Comparison of ENCODE assay signal across 8 cellular contexts in genomic region chr18:35345460-35345921, GRCh38. TPM values are rescaled to one million over a fixed set of nuclear protein-coding genes. Genes with fewer than 3 reads are reported as not detected.
DNase-seq lines count a peak whose midpoint lies in the region; ATAC-seq and TF ChIP-seq lines count a peak whose summit lies in the region.

No MANE protein-coding gene starts in this region.

- H3K36me3 ChIP-seq in PC-9 (ENCODE audit: low read depth): peaks cover 4% of the 10 kb centered on the region; the same call in 1 of the 2 replicates

- no peak overlapping the region for H3K27ac Mint-ChIP-seq in activated naive CD4-positive, alpha-beta T cell treated with anti-CD3 and anti-CD28 coated beads, Interleukin-2, amount 10 ng/mL, durations not matched to agents 7 days and 5 days
- H3K27ac Mint-ChIP-seq in effector memory CD8-positive, alpha-beta T cell: peak overlapping the region; percentile 96 to 98
- peak overlapping the region; percentile 99 for H3K27ac Mint-ChIP-seq in neural crest cell (ENCODE audit: unreplicated experiment)

- peaks cover 43% of the 10 kb centered on the region for H3K79me2 ChIP-seq in PC-9 (ENCODE audit: low read depth)

- no peaks in the 10 kb centered on the region for H3K27me3 ChIP-seq in PC-9 (ENCODE audit: insufficient read depth, low read depth)

- no peaks in the 10 kb centered on the region for H3K9me3 ChIP-seq in PC-9 (ENCODE audit: insufficient read depth, low read depth)

- H3K4me1 Mint-ChIP-seq in activated naive CD4-positive, alpha-beta T cell treated with anti-CD3 and anti-CD28 coated beads, Interleukin-2, amount 10 ng/mL, durations not matched to agents 7 days and 5 days: peaks cover 27% of the 10 kb centered on the region
- H3K4me1 Mint-ChIP-seq in effector memory CD8-positive, alpha-beta T cell (ENCODE audit: low read depth in 2 of 2): peaks cover 22 to 29% of the 10 kb centered on the region in 2 donors
- peaks cover 36% of the 10 kb centered on the region for H3K4me1 Mint-ChIP-seq in neural crest cell

- H3K4me3 Mint-ChIP-seq in activated naive CD4-positive, alpha-beta T cell treated with anti-CD3 and anti-CD28 coated beads, Interleukin-2, amount 10 ng/mL, durations not matched to agents 7 days and 5 days: peak overlapping the region; percentile 88
- H3K4me3 Mint-ChIP-seq in effector memory CD8-positive, alpha-beta T cell: peak overlapping the region; percentile 95 to 97
- H3K4me3 Mint-ChIP-seq in neural crest cell: peak overlapping the region; percentile 100

- H3K27me3 Mint-ChIP-seq in activated naive CD4-positive, alpha-beta T cell treated with anti-CD3 and anti-CD28 coated beads, Interleukin-2, amount 10 ng/mL, durations not matched to agents 7 days and 5 days: no peaks in the 10 kb centered on the region
- H3K27me3 Mint-ChIP-seq in effector memory CD8-positive, alpha-beta T cell: no peaks in the 10 kb centered on the region
- H3K27me3 Mint-ChIP-seq in neural crest cell (ENCODE audit: low read depth): no peaks in the 10 kb centered on the region

- no TSS peak for BruUV-seq in PC-9 (replicated peaks; lab: Mats Ljungman, UMichigan)

- H3K4me1 ChIP-seq in PC-9 (replicated peaks; ENCODE audit: insufficient read depth): 0 out of 2 replicates have a peak, but pooled peaks cover 4% of the 10 kb centered on the region

- H3K4me2 ChIP-seq in PC-9: no peak overlapping the region

- no peak overlapping the region for H2AFZ ChIP-seq in PC-9

- peaks cover 28% of the 10 kb centered on the region for H4K20me1 ChIP-seq in PC-9 (ENCODE audit: insufficient read depth)

- DNase-seq in activated naive CD4-positive, alpha-beta T cell treated with anti-CD3 and anti-CD28 coated beads, Interleukin-2, amount 10 ng/mL, durations not matched to agents 7 days and 5 days: no peak
- DNase-seq in activated naive CD4-positive, alpha-beta T cell treated with anti-CD3 and anti-CD28 coated beads, Interleukin-2, amount 50 U/mL, for 16 hours: no peak
- DNase-seq in NCI-H69 (lab: John Stamatoyannopoulos, UW) (peak; percentile 83), neural crest cell (ENCODE audit: low read depth, low spot score) (no peak), PC-9 (no peak)
- no peak for DNase-seq in effector memory CD8-positive, alpha-beta T cell

- TF ChIP-seq CTCF in neural crest cell (conservative IDR thresholded peaks at IDR 0.05): no peak
- TF ChIP-seq CTCF in PC-9 (conservative IDR thresholded peaks at IDR 0.05): no peak

- CTCF ChIA-PET in activated naive CD4-positive, alpha-beta T cell treated with anti-CD3 and anti-CD28 coated beads, Interleukin-2, amount 10 ng/mL, durations not matched to agents 7 days and 5 days (lab: Charles Lee): interaction anchor here (1.2 to 1.5 kb wide), 2 partner anchors 10 to 41 kb away, joined by 3 to 6 read pairs; no protein-coding TSS in a partner anchor
- CTCF ChIA-PET in PC-9 (lab: Charles Lee): no interaction called here

- POLR2A ChIA-PET in PC-9 (lab: Charles Lee; ENCODE audit: unreplicated experiment): no interaction called here

- no peak for ATAC-seq in effector memory CD8-positive, alpha-beta T cell (replicated peaks)
- ATAC-seq in SK-N-SH treated with all-trans-retinoic acid at 6 μM for 48 hours (no peak), GM21390 (IDR thresholded peaks at IDR 0.05; ENCODE audit: unreplicated experiment) (no peak)

- no peaks in the 10 kb centered on the region for H3F3A ChIP-seq in PC-9 (ENCODE audit: insufficient read depth, low read depth)

- no peak overlapping the region for H3K4me3 ChIP-seq in PC-9

- intact Hi-C loops in PC-9 (cut with micrococcal nuclease; ENCODE audit: unreplicated experiment): loop anchor here (10.0 kb wide), 1 partner anchor 101 kb away; the partner anchor contains the start of gene ZNF397

- no peak overlapping the region for H3K27ac ChIP-seq in PC-9

- no peaks in the 10 kb centered on the region for H3K9me2 ChIP-seq in PC-9 (ENCODE audit: insufficient read depth)

- no peaks in the 10 kb centered on the region for H3K9me3 Mint-ChIP-seq in activated naive CD4-positive, alpha-beta T cell treated with anti-CD3 and anti-CD28 coated beads, Interleukin-2, amount 10 ng/mL, durations not matched to agents 7 days and 5 days
- H3K9me3 Mint-ChIP-seq in effector memory CD8-positive, alpha-beta T cell: no peaks in the 10 kb centered on the region
- H3K9me3 Mint-ChIP-seq in neural crest cell: no peaks in the 10 kb centered on the region

- H3K36me3 Mint-ChIP-seq in activated naive CD4-positive, alpha-beta T cell treated with anti-CD3 and anti-CD28 coated beads, Interleukin-2, amount 10 ng/mL, durations not matched to agents 7 days and 5 days: peaks cover 7% of the 10 kb centered on the region
- peaks cover 46% of the 10 kb centered on the region for H3K36me3 Mint-ChIP-seq in effector memory CD8-positive, alpha-beta T cell (ENCODE audit: insufficient read depth)
- H3K36me3 Mint-ChIP-seq in neural crest cell (ENCODE audit: low read depth): no peaks in the 10 kb centered on the region

TF ChIP-seq in SK-N-SH treated with all-trans-retinoic acid at 6 μM for 48 hours, 23 proteins besides CTCF, POLR2A, EP300 and RAD21:
- no peak for TF ChIP-seq GLIS3 (CRISPR knock-in tag; IDR thresholded peaks at IDR 0.05)
- TF ChIP-seq PATZ1 (CRISPR knock-in tag; IDR thresholded peaks at IDR 0.05; ENCODE audit: borderline replicate concordance): no peak
- TF ChIP-seq OSR1 (CRISPR knock-in tag; IDR thresholded peaks at IDR 0.05): no peak
- no peak for TF ChIP-seq ZFP3 (CRISPR knock-in tag; IDR thresholded peaks at IDR 0.05)
- no peak for TF ChIP-seq PPARA (CRISPR knock-in tag; IDR thresholded peaks at IDR 0.05; ENCODE audit: borderline replicate concordance)
- no peak for TF ChIP-seq CSDC2 (CRISPR knock-in tag; IDR thresholded peaks at IDR 0.05)
- no peak for TF ChIP-seq ZNF8 (CRISPR knock-in tag; IDR thresholded peaks at IDR 0.05)
- no peak for TF ChIP-seq TOX (CRISPR knock-in tag; IDR thresholded peaks at IDR 0.05; ENCODE audit: borderline replicate concordance)
- no peak for TF ChIP-seq TCF4 (CRISPR knock-in tag; IDR thresholded peaks at IDR 0.05; ENCODE audit: borderline replicate concordance)
- no peak for TF ChIP-seq POU6F1 (CRISPR knock-in tag; IDR thresholded peaks at IDR 0.05; ENCODE audit: borderline replicate concordance, low read depth)

RNA-seq across cellular contexts. Expression of gene ZNF24, which starts 1.3 kb away (rescaled TPM):
- total RNA-seq in neural crest cell (89.3 and 91.0 TPM in 2 replicates), PC-9 (2021) (20.9 and 33.9 TPM in 2 replicates)

RNA-seq across cellular contexts. Expression of gene ZNF396, which starts 31.6 kb away (rescaled TPM):
- 2.9 and 3.6 TPM in 2 replicates for total RNA-seq in neural crest cell
- 1.9 and 2.0 TPM in 2 replicates for total RNA-seq in PC-9 (2021)

RNA-seq across cellular contexts. Expression of gene ZSCAN30, which starts 55.5 kb away (rescaled TPM):
- total RNA-seq in neural crest cell: 14.6 and 15.4 TPM in 2 replicates
- 16.9 and 18.5 TPM in 2 replicates for total RNA-seq in PC-9 (2021)
